In genomic region chr7:35670856-35671569, GRCh38 we compare ENCODE assay signal across 1 cellular context.
TF ChIP-seq lines count a peak whose summit lies in the region.

No MANE protein-coding gene starts in this region.

TF ChIP-seq in GM12878, 131 proteins besides CTCF, POLR2A, EP300 and RAD21:
- TF ChIP-seq IRF3 (IDR thresholded peaks at IDR 0.05) (no peak), TCF3 (IDR thresholded peaks at IDR 0.05; ENCODE audit: borderline replicate concordance, insufficient read depth, low read depth, low read length) (no peak), RELB (IDR thresholded peaks at IDR 0.05; ENCODE audit: low read depth) (no peak), ZZZ3 (IDR thresholded peaks at IDR 0.05; ENCODE audit: control insufficient read depth, insufficient read length, low read depth) (no peak)
TF ChIP-seq in GM12878: peak in this region for 0.
